ENCODE assay signal across 21 cellular contexts in genomic region chr5:116598871-116599270, GRCh38. TPM values are rescaled to one million over a fixed set of nuclear protein-coding genes. Genes with fewer than 3 reads are reported as not detected.
A peak's percentile ranks its signal among the peaks of the same experiment; 100 is the strongest.
DNase-seq lines count a peak whose midpoint lies in the region; ATAC-seq and TF ChIP-seq lines count a peak whose summit lies in the region.
"Had no signal": no experiment of that assay in that cellular context is flagged by ENCODE, and none has a peak within 500 bp of the region (broad histone marks: within the 10 kb centered on the region; RNA-seq: fewer than 3 reads in every experiment).

No MANE protein-coding gene starts in this region.

- H3K4me3 ChIP-seq in SK-N-SH (ENCODE audit: low read depth in 2 of 2, low read length in 1 of 2) = no peak overlapping the region
- H3K4me3 ChIP-seq in A673 (ENCODE audit: low read depth, low read length, poor library complexity, severe bottlenecking) = no peak overlapping the region
- H3K4me3 ChIP-seq: A549, BLaER1 had no signal

- H3K9me2 ChIP-seq in SK-N-SH = no peaks in the 10 kb centered on the region

- no peak overlapping the region for H3K4me2 ChIP-seq in SK-N-SH
- H3K4me2 ChIP-seq: A549, BLaER1 had no signal

- H3K4me1 ChIP-seq in SK-N-SH (ENCODE audit: control insufficient read depth in 1 of 2, insufficient read depth in 2 of 2, low read depth in 1 of 2, low read length in 1 of 2) (peaks cover 0 to 5% of the 10 kb centered on the region in 2 experiments; a peak in 1 of 4 replicates), A673 (ENCODE audit: insufficient read depth, low read length, poor library complexity, severe bottlenecking) (no peaks in the 10 kb centered on the region)
- H3K4me1 ChIP-seq: A549, BLaER1, Caco-2 had no signal

- H3K9me3 ChIP-seq in SK-N-SH (no peaks in the 10 kb centered on the region), A673 (ENCODE audit: low read depth, low read length, poor library complexity, severe bottlenecking) (no peaks in the 10 kb centered on the region)
- H3K9me3 ChIP-seq: A549, BE2C, BLaER1, Caco-2 had no signal

- H3K9ac ChIP-seq in SK-N-SH = no peak overlapping the region
- H3K9ac ChIP-seq: BLaER1 had no signal

- no peak for TF ChIP-seq EP300 in SK-N-SH (IDR thresholded peaks at IDR 0.05; ENCODE audit: borderline replicate concordance in 1 of 2, low read depth in 1 of 2, low read length in 1 of 2)

- TF ChIP-seq CTCF in SK-N-SH (IDR thresholded peaks at IDR 0.05) = no peak
- no peak for TF ChIP-seq CTCF in A673 (conservative IDR thresholded peaks at IDR 0.05; ENCODE audit: low read depth, low read length)

- POLR2A ChIA-PET in SK-N-SH (lab: Yijun Ruan, JAX) = no interaction called here
- POLR2A ChIA-PET in A673 (lab: Charles Lee; ENCODE audit: low non-redundant PET) = no interaction called here

- ATAC-seq in SK-N-SH treated with all-trans-retinoic acid at 6 μM for 48 hours (no peak), GM18867 (IDR thresholded peaks at IDR 0.05; ENCODE audit: unreplicated experiment) (no peak)
- ATAC-seq: A549 had no signal

- intact Hi-C loops in A673 (cut with micrococcal nuclease; ENCODE audit: unreplicated experiment) = no loop called here

- H3K36me3 ChIP-seq in SK-N-SH (replicated peaks in 1 of 2; ENCODE audit: control insufficient read depth in 1 of 2, insufficient read depth in 2 of 2, low read length in 1 of 2) (no peaks in the 10 kb centered on the region), A673 (ENCODE audit: insufficient read depth, low read length, poor library complexity, severe bottlenecking) (no peaks in the 10 kb centered on the region)
- H3K36me3 ChIP-seq: BE2C, BLaER1 had no signal

- CTCF ChIA-PET in SK-N-SH (lab: Yijun Ruan, JAX) = no interaction called here
- CTCF ChIA-PET in A673 (lab: Charles Lee) = no interaction called here

- H3K27ac ChIP-seq in SK-N-SH (ENCODE audit: low read depth in 2 of 2, low read length in 1 of 2) (peak overlapping the region in 1 of 2 experiments; percentile 39; a peak in 1 of 4 replicates), A673 (ENCODE audit: low read depth, low read length, poor library complexity, severe bottlenecking) (no peak overlapping the region)
- H3K27ac ChIP-seq: 22Rv1, A549, BLaER1 had no signal

- H2AFZ ChIP-seq in SK-N-SH (ENCODE audit: low read depth) = no peak overlapping the region

- no peak for DNase-seq in SK-N-SH
- DNase-seq in COLO829 (ENCODE audit: low spot score) = peak; percentile 47
- DNase-seq in epidermal melanocyte (ENCODE audit: insufficient read length, low spot score) = peak; percentile 32
- peak; percentile 97 for DNase-seq in foreskin melanocyte
- no peak for DNase-seq in A673 (ENCODE audit: low spot score)
- no peak for DNase-seq in NCI-H1417 treated with DMSO at 0.1 percent for 48 hours (lab: John Stamatoyannopoulos, UW)
- DNase-seq: ACHN; BE2C; C1 segment of cervical spinal cord; Caco-2; Calu3; CD4-positive, alpha-beta memory T cell; CD4-positive, CD25-positive, alpha-beta regulatory T cell; CD8-positive, alpha-beta memory T cell; DMS79 treated with DMSO at 0.1 percent for 48 hours; GF-D8 had no signal

- no TSS peak for BruUV-seq in A673 (replicated peaks; lab: Mats Ljungman, UMichigan)

- 33% methylated on average over 1 of the region's 1 CpG for WGBS in SK-N-SH (ENCODE audit: low lambda C conversion rate)

- no peaks in the 10 kb centered on the region for H3K27me3 ChIP-seq in SK-N-SH (ENCODE audit: insufficient read depth)
- no peaks in the 10 kb centered on the region for H3K27me3 ChIP-seq in A673 (replicated peaks; ENCODE audit: insufficient read depth, low read depth, low read length, poor library complexity)
- H3K27me3 ChIP-seq: BE2C, BLaER1 had no signal

- TF ChIP-seq RAD21 in SK-N-SH (IDR thresholded peaks at IDR 0.05; ENCODE audit: low read length) = no peak

- H3F3A ChIP-seq in SK-N-SH (replicated peaks; ENCODE audit: insufficient read depth) = no peaks in the 10 kb centered on the region

- no peaks in the 10 kb centered on the region for H3K79me2 ChIP-seq in SK-N-SH (ENCODE audit: insufficient read depth)

- H4K20me1 ChIP-seq in SK-N-SH (ENCODE audit: insufficient read depth) = no peaks in the 10 kb centered on the region
- H4K20me1 ChIP-seq: BLaER1 had no signal

TF ChIP-seq in SK-N-SH, 30 proteins besides CTCF, POLR2A, EP300 and RAD21 (continues in another document):
- TF ChIP-seq REST (IDR thresholded peaks at IDR 0.05; ENCODE audit: low read depth, low read length) (no peak), JUND (IDR thresholded peaks at IDR 0.05) (no peak), IRF3 (IDR thresholded peaks at IDR 0.05; ENCODE audit: low read depth, low read length) (no peak)

TF ChIP-seq in SK-N-SH treated with all-trans-retinoic acid at 6 μM for 48 hours, 23 proteins besides CTCF, POLR2A, EP300 and RAD21:
- no peak for TF ChIP-seq TSHZ2 (CRISPR knock-in tag; IDR thresholded peaks at IDR 0.05)
- TF ChIP-seq ZNF70 (CRISPR knock-in tag; IDR thresholded peaks at IDR 0.05) = no peak
- no peak for TF ChIP-seq ZNF565 (CRISPR knock-in tag; conservative IDR thresholded peaks at IDR 0.05; ENCODE audit: low read depth)
- no peak for TF ChIP-seq TOX (CRISPR knock-in tag; IDR thresholded peaks at IDR 0.05; ENCODE audit: borderline replicate concordance)

RNA-seq across cellular contexts. Expression of gene SEMA6A, which starts 24.2 kb away (rescaled TPM):
- polyA plus RNA-seq in SK-N-SH (2012; rRNA removed) = 0.18 and 0.29 TPM in 2 replicates
- polyA plus RNA-seq in SK-N-SH (2012; cell fraction: cytosol; rRNA removed) = 0.30 and 0.31 TPM in 2 replicates
- polyA plus RNA-seq in SK-N-SH (2012; cell fraction: nucleus; rRNA removed) = 0.77 and 0.98 TPM in 2 replicates
- total RNA-seq in A673 (2021) = 10.6 and 13.5 TPM in 2 replicates
- total RNA-seq: CD4-positive, alpha-beta memory T cell; CD4-positive, CD25-positive, alpha-beta regulatory T cell; CD8-positive, alpha-beta memory T cell had no signal

Comparison
In these comparisons a context has a peak if more than half of its experiments do, and no peak if none do; other contexts are left out.
1. DNase-seq: peak in COLO829 (single experiment), epidermal melanocyte (single experiment) and foreskin melanocyte (single experiment); none in SK-N-SH (single experiment), A673 (single experiment) and NCI-H1417 treated with DMSO at 0.1 percent for 48 hours (single experiment).